1 cellular context compared by ENCODE assay signal in genomic region chr2:58569460-58570185, GRCh38.
TF ChIP-seq lines count a peak whose summit lies in the region.

No MANE protein-coding gene starts in this region.

TF ChIP-seq in WTC11, 78 proteins besides CTCF, POLR2A, EP300 and RAD21 (continued from another document):
- TF ChIP-seq E2F4 (CRISPR knock-in tag; IDR thresholded peaks at IDR 0.05; ENCODE audit: borderline replicate concordance, low read depth) (no peak), USF1 (CRISPR knock-in tag; IDR thresholded peaks at IDR 0.05) (no peak), ERG (CRISPR knock-in tag; IDR thresholded peaks at IDR 0.05) (no peak), ZNF232 (CRISPR knock-in tag; IDR thresholded peaks at IDR 0.05) (no peak), NFYB (CRISPR knock-in tag; conservative IDR thresholded peaks at IDR 0.05; ENCODE audit: low read depth) (no peak)
